ENCODE assay signal across 8 cellular contexts in genomic region chr2:164840458-164840929, GRCh38. TPM values are rescaled to one million over a fixed set of nuclear protein-coding genes. Genes with fewer than 3 reads are reported as not detected.
DNase-seq lines count a peak whose midpoint lies in the region; ATAC-seq and TF ChIP-seq lines count a peak whose summit lies in the region.

No MANE protein-coding gene starts in this region.

- ATAC-seq in GM18511 (IDR thresholded peaks at IDR 0.05; ENCODE audit: unreplicated experiment), result no peak
- no peak for ATAC-seq in HG03469 (IDR thresholded peaks at IDR 0.05; ENCODE audit: unreplicated experiment)

- no peak for TF ChIP-seq EP300 in neural cell (conservative IDR thresholded peaks at IDR 0.05; ENCODE audit: poor library complexity, severe bottlenecking)

- peak; percentile 26 for DNase-seq in AG08396 (ENCODE audit: low spot score)
- DNase-seq in HK-2 (ENCODE audit: unreplicated experiment), result peak; percentile 37
- DNase-seq in T-helper 2 cell treated with Interferon-gamma antibody and Interleukin-4, amounts not matched to agents 5 μg/mL and 100 μg/mL, for 36 hours (ENCODE audit: low spot score), result no peak
- DNase-seq in fibroblast of villous mesenchyme (ENCODE audit: low read depth), result no peak
- DNase-seq in DMS79 treated with DMSO at 0.1 percent for 48 hours (lab: John Stamatoyannopoulos, UW), result no peak

- TF ChIP-seq CTCF in fibroblast of villous mesenchyme (IDR thresholded peaks at IDR 0.05; ENCODE audit: insufficient read depth, low read depth, low read length), result no peak
- no peak for TF ChIP-seq CTCF in neural cell (IDR thresholded peaks at IDR 0.05; ENCODE audit: poor library complexity, severe bottlenecking)

- no peaks in the 10 kb centered on the region for H3F3A ChIP-seq in neural cell (ENCODE audit: insufficient read depth, low read length, poor library complexity, severe bottlenecking)

- H3K4me3 ChIP-seq in fibroblast of villous mesenchyme (ENCODE audit: low read depth, low read length) (peak overlapping the region; percentile 79), neural cell (ENCODE audit: low read length) (peak overlapping the region; percentile 79)

- H3K36me3 ChIP-seq in neural cell (ENCODE audit: insufficient read depth, low read length), result no peaks in the 10 kb centered on the region

- no peaks in the 10 kb centered on the region for H3K9me3 ChIP-seq in neural cell (ENCODE audit: low read length)

- H3K79me2 ChIP-seq in neural cell (replicated peaks; ENCODE audit: insufficient read depth, low read length), result no peaks in the 10 kb centered on the region

- peak overlapping the region; percentile 32 for H3K4me2 ChIP-seq in neural cell (ENCODE audit: low read length)

- H2AFZ ChIP-seq in neural cell (ENCODE audit: low read depth, low read length), result no peak overlapping the region

- no peak for TF ChIP-seq RAD21 in neural cell (conservative IDR thresholded peaks at IDR 0.05)

- peak overlapping the region; percentile 64 for H3K4me3 Mint-ChIP-seq in T-helper 2 cell treated with Interferon-gamma antibody and Interleukin-4, amounts not matched to agents 5 μg/mL and 100 μg/mL, for 36 hours

- H3K27ac ChIP-seq in neural cell (ENCODE audit: low read length), result no peak overlapping the region

- H3K36me3 Mint-ChIP-seq in T-helper 2 cell treated with Interferon-gamma antibody and Interleukin-4, amounts not matched to agents 5 μg/mL and 100 μg/mL, for 36 hours (ENCODE audit: low read depth), result no peaks in the 10 kb centered on the region

- no peak overlapping the region for H3K27ac Mint-ChIP-seq in T-helper 2 cell treated with Interferon-gamma antibody and Interleukin-4, amounts not matched to agents 5 μg/mL and 100 μg/mL, for 36 hours

- H3K4me1 Mint-ChIP-seq in T-helper 2 cell treated with Interferon-gamma antibody and Interleukin-4, amounts not matched to agents 5 μg/mL and 100 μg/mL, for 36 hours (ENCODE audit: low read depth), result peaks cover 8% of the 10 kb centered on the region

- H4K20me1 ChIP-seq in neural cell (ENCODE audit: insufficient read depth), result no peaks in the 10 kb centered on the region

- peak overlapping the region; percentile 38 for H3K9ac ChIP-seq in neural cell (ENCODE audit: low read length)

- H3K27me3 ChIP-seq in neural cell (ENCODE audit: insufficient read depth, low read depth, low read length), result peaks cover 35% of the 10 kb centered on the region

- peaks cover 52% of the 10 kb centered on the region for H3K27me3 Mint-ChIP-seq in T-helper 2 cell treated with Interferon-gamma antibody and Interleukin-4, amounts not matched to agents 5 μg/mL and 100 μg/mL, for 36 hours (ENCODE audit: low read depth)

- no peaks in the 10 kb centered on the region for H3K9me3 Mint-ChIP-seq in T-helper 2 cell treated with Interferon-gamma antibody and Interleukin-4, amounts not matched to agents 5 μg/mL and 100 μg/mL, for 36 hours

- no peaks in the 10 kb centered on the region for H3K9me2 ChIP-seq in neural cell (ENCODE audit: insufficient read depth, low read length)

TF ChIP-seq in neural cell, 6 proteins besides CTCF, POLR2A, EP300 and RAD21:
- TF ChIP-seq MXI1 (conservative IDR thresholded peaks at IDR 0.05; ENCODE audit: poor library complexity, severe bottlenecking), result no peak
- no peak for TF ChIP-seq EZH2 (IDR thresholded peaks at IDR 0.05; ENCODE audit: borderline replicate concordance, insufficient read depth, low read length, poor library complexity, severe bottlenecking)
- TF ChIP-seq TAF1 (IDR thresholded peaks at IDR 0.05; ENCODE audit: low read depth), result no peak
- TF ChIP-seq POLR2AphosphoS5 (IDR thresholded peaks at IDR 0.05), result no peak
- no peak for TF ChIP-seq SMC3 (conservative IDR thresholded peaks at IDR 0.05; ENCODE audit: poor library complexity)
- no peak for TF ChIP-seq REST (IDR thresholded peaks at IDR 0.05; ENCODE audit: borderline replicate concordance)
TF ChIP-seq in neural cell: peak in this region for 0.

RNA-seq across cellular contexts. Expression of gene COBLL1, which starts 1.1 kb away (rescaled TPM):
- 13.4 and 15.5 TPM in 2 replicates for total RNA-seq in fibroblast of villous mesenchyme
- 0.11 TPM in 1 of 2 replicates, not detected in the other for polyA plus RNA-seq in neural cell
- polyA minus RNA-seq in neural cell, result 0.93 and 1.9 TPM in 2 replicates

Comparison
In these comparisons a context has a peak if more than half of its experiments do, and no peak if none do; other contexts are left out.
1. DNase-seq: peak in AG08396 (single experiment) and HK-2 (single experiment); none in T-helper 2 cell treated with Interferon-gamma antibody and Interleukin-4, amounts not matched to agents 5 μg/mL and 100 μg/mL, for 36 hours (single experiment), fibroblast of villous mesenchyme (single experiment) and DMS79 treated with DMSO at 0.1 percent for 48 hours (single experiment).